1 cellular context compared by ENCODE assay signal in the genomic region with DNA sequence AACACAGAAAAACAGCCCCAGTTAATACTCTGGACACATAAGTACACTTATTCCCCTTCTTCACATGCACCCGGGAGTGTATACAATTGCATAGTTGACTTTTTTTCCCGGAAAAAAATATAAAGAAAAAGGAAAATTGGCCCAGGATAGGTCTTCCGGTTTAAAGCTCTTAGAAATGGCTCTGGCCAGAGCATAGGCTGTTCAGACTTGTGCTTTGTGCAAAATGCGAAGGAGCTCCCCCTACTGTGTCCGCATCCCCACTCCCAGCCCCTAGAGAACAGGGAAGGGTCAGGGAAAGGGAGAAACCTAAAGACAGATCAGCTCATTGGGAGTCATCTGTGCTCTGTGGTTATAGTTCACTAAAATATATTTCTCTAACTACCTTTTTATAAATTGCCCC.
A peak's percentile ranks its signal among the peaks of the same experiment; 100 is the strongest.
TF ChIP-seq lines count a peak whose summit lies in the region.

No MANE protein-coding gene starts in this region.

TF ChIP-seq in K562, 482 proteins besides CTCF, POLR2A, EP300 and RAD21 (continued from another document):
- TF ChIP-seq, protein P1, sequence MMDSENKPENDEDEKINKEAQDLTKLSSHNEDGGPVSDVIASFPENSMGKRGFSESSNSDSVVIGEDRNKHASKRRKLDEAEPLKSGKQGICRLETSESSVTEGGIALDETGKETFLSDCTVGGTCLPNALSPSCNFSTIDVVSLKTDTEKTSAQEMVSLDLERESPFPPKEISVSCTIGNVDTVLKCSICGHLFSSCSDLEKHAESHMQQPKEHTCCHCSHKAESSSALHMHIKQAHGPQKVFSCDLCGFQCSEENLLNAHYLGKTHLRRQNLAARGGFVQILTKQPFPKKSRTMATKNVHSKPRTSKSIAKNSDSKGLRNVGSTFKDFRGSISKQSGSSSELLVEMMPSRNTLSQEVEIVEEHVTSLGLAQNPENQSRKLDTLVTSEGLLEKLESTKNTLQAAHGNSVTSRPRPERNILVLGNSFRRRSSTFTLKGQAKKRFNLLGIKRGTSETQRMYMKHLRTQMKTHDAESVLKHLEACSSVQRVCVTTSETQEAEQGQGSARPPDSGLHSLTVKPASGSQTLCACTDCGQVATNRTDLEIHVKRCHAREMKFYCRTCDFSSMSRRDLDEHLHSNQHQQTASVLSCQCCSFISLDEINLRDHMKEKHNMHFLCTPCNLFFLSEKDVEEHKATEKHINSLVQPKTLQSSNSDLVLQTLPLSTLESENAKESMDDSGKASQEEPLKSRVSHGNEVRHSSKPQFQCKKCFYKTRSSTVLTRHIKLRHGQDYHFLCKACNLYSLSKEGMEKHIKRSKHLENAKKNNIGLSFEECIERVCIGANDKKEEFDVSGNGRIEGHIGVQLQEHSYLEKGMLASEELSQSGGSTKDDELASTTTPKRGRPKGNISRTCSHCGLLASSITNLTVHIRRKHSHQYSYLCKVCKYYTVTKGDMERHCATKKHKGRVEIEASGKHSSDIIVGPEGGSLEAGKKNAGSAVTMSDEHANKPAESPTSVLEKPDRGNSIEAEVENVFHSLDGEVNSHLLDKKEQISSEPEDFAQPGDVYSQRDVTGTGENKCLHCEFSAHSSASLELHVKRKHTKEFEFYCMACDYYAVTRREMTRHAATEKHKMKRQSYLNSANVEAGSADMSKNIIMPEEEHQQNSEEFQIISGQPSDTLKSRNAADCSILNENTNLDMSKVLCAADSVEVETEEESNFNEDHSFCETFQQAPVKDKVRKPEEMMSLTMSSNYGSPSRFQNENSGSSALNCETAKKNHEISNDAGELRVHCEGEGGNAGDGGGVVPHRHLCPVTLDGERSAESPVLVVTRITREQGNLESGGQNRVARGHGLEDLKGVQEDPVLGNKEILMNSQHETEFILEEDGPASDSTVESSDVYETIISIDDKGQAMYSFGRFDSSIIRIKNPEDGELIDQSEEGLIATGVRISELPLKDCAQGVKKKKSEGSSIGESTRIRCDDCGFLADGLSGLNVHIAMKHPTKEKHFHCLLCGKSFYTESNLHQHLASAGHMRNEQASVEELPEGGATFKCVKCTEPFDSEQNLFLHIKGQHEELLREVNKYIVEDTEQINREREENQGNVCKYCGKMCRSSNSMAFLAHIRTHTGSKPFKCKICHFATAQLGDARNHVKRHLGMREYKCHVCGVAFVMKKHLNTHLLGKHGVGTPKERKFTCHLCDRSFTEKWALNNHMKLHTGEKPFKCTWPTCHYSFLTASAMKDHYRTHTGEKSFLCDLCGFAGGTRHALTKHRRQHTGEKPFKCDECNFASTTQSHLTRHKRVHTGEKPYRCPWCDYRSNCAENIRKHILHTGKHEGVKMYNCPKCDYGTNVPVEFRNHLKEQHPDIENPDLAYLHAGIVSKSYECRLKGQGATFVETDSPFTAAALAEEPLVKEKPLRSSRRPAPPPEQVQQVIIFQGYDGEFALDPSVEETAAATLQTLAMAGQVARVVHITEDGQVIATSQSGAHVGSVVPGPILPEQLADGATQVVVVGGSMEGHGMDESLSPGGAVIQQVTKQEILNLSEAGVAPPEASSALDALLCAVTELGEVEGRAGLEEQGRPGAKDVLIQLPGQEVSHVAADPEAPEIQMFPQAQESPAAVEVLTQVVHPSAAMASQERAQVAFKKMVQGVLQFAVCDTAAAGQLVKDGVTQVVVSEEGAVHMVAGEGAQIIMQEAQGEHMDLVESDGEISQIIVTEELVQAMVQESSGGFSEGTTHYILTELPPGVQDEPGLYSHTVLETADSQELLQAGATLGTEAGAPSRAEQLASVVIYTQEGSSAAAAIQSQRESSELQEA (IDR thresholded peaks at IDR 0.05; ENCODE audit: low read depth), result no peak
- no peak for TF ChIP-seq TCF7L2 (IDR thresholded peaks at IDR 0.05; ENCODE audit: low read depth, low read length)
- TF ChIP-seq TAF1 (IDR thresholded peaks at IDR 0.05; ENCODE audit: control insufficient read depth, extremely low read depth, insufficient read depth, low read length, severe bottlenecking), result no peak
- no peak for TF ChIP-seq CHD1 (IDR thresholded peaks at IDR 0.05; ENCODE audit: low read length)
- no peak for TF ChIP-seq HIVEP1 (CRISPR knock-in tag; IDR thresholded peaks at IDR 0.05)
- TF ChIP-seq SMAD4 (CRISPR knock-in tag; conservative IDR thresholded peaks at IDR 0.05), result peak; percentile 18; the same call in 1 of the 2 replicates
- no peak for TF ChIP-seq TRIM24 (IDR thresholded peaks at IDR 0.05)
- no peak for TF ChIP-seq KDM1A (IDR thresholded peaks at IDR 0.05)
- TF ChIP-seq SRSF3 (IDR thresholded peaks at IDR 0.05; ENCODE audit: insufficient read depth, low read length), result no peak
- no peak for TF ChIP-seq SMAD2 (IDR thresholded peaks at IDR 0.05; ENCODE audit: low read depth, low read length)
- TF ChIP-seq MECOM (CRISPR knock-in tag; IDR thresholded peaks at IDR 0.05), result no peak
- TF ChIP-seq PURB (CRISPR knock-in tag; IDR thresholded peaks at IDR 0.05; ENCODE audit: low read depth), result no peak
- TF ChIP-seq, protein P2, sequence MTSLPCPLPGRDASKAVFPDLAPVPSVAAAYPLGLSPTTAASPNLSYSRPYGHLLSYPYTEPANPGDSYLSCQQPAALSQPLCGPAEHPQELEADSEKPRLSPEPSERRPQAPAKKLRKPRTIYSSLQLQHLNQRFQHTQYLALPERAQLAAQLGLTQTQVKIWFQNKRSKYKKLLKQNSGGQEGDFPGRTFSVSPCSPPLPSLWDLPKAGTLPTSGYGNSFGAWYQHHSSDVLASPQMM (CRISPR knock-in tag; IDR thresholded peaks at IDR 0.05), result no peak
- no peak for TF ChIP-seq EWSR1 (IDR thresholded peaks at IDR 0.05; ENCODE audit: borderline replicate concordance, low read depth, partially characterized antibody)
- TF ChIP-seq, protein P3, sequence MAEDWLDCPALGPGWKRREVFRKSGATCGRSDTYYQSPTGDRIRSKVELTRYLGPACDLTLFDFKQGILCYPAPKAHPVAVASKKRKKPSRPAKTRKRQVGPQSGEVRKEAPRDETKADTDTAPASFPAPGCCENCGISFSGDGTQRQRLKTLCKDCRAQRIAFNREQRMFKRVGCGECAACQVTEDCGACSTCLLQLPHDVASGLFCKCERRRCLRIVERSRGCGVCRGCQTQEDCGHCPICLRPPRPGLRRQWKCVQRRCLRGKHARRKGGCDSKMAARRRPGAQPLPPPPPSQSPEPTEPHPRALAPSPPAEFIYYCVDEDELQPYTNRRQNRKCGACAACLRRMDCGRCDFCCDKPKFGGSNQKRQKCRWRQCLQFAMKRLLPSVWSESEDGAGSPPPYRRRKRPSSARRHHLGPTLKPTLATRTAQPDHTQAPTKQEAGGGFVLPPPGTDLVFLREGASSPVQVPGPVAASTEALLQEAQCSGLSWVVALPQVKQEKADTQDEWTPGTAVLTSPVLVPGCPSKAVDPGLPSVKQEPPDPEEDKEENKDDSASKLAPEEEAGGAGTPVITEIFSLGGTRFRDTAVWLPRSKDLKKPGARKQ (CRISPR knock-in tag; IDR thresholded peaks at IDR 0.05), result no peak
- no peak for TF ChIP-seq NFXL1 (CRISPR knock-in tag; IDR thresholded peaks at IDR 0.05)
- no peak for TF ChIP-seq FOXJ3 (CRISPR knock-in tag; IDR thresholded peaks at IDR 0.05)
- TF ChIP-seq DDX20 (tag; IDR thresholded peaks at IDR 0.05; ENCODE audit: low read depth), result no peak
- TF ChIP-seq, protein P4, sequence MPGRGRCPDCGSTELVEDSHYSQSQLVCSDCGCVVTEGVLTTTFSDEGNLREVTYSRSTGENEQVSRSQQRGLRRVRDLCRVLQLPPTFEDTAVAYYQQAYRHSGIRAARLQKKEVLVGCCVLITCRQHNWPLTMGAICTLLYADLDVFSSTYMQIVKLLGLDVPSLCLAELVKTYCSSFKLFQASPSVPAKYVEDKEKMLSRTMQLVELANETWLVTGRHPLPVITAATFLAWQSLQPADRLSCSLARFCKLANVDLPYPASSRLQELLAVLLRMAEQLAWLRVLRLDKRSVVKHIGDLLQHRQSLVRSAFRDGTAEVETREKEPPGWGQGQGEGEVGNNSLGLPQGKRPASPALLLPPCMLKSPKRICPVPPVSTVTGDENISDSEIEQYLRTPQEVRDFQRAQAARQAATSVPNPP (IDR thresholded peaks at IDR 0.05; ENCODE audit: borderline replicate concordance, insufficient read depth, insufficient read length), result no peak
